ENCODE assay signal across 2 cellular contexts in genomic region chr4:181849472-181849871, GRCh38.
A peak's percentile ranks its signal among the peaks of the same experiment; 100 is the strongest.
TF ChIP-seq lines count a peak whose summit lies in the region.

No MANE protein-coding gene starts in this region.

TF ChIP-seq in SK-N-SH treated with all-trans-retinoic acid at 6 μM for 48 hours, 23 proteins besides CTCF, POLR2A, EP300 and RAD21 (continued from another document):
- TF ChIP-seq TSHZ2 (CRISPR knock-in tag; IDR thresholded peaks at IDR 0.05): 0 out of 2 replicates have a peak, but pooled peaks have one; percentile 17
- no peak for TF ChIP-seq ZFP3 (CRISPR knock-in tag; IDR thresholded peaks at IDR 0.05)
- no peak for TF ChIP-seq ZFP30 (CRISPR knock-in tag; IDR thresholded peaks at IDR 0.05)
- TF ChIP-seq CSDC2 (CRISPR knock-in tag; IDR thresholded peaks at IDR 0.05): no peak
- TF ChIP-seq TCF4 (CRISPR knock-in tag; IDR thresholded peaks at IDR 0.05; ENCODE audit: borderline replicate concordance): peak; percentile 51; the same call in 1 of the 2 replicates
- peak; percentile 100 for TF ChIP-seq ISL1 (CRISPR knock-in tag; IDR thresholded peaks at IDR 0.05)
- TF ChIP-seq GLIS3 (CRISPR knock-in tag; IDR thresholded peaks at IDR 0.05): peak; percentile 80; the same call in 1 of the 2 replicates
- TF ChIP-seq, protein P1, sequence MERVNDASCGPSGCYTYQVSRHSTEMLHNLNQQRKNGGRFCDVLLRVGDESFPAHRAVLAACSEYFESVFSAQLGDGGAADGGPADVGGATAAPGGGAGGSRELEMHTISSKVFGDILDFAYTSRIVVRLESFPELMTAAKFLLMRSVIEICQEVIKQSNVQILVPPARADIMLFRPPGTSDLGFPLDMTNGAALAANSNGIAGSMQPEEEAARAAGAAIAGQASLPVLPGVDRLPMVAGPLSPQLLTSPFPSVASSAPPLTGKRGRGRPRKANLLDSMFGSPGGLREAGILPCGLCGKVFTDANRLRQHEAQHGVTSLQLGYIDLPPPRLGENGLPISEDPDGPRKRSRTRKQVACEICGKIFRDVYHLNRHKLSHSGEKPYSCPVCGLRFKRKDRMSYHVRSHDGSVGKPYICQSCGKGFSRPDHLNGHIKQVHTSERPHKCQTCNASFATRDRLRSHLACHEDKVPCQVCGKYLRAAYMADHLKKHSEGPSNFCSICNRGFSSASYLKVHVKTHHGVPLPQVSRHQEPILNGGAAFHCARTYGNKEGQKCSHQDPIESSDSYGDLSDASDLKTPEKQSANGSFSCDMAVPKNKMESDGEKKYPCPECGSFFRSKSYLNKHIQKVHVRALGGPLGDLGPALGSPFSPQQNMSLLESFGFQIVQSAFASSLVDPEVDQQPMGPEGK (CRISPR knock-in tag; IDR thresholded peaks at IDR 0.05; ENCODE audit: borderline replicate concordance): peak; percentile 65; the same call in 1 of the 2 replicates
- TF ChIP-seq OSR1 (CRISPR knock-in tag; IDR thresholded peaks at IDR 0.05): no peak
- no peak for TF ChIP-seq ZNF565 (CRISPR knock-in tag; conservative IDR thresholded peaks at IDR 0.05; ENCODE audit: low read depth)
- TF ChIP-seq TOX (CRISPR knock-in tag; IDR thresholded peaks at IDR 0.05; ENCODE audit: borderline replicate concordance): no peak
- no peak for TF ChIP-seq PPARA (CRISPR knock-in tag; IDR thresholded peaks at IDR 0.05; ENCODE audit: borderline replicate concordance)
- no peak for TF ChIP-seq ZNF8 (CRISPR knock-in tag; IDR thresholded peaks at IDR 0.05)
- peak; percentile 96 for TF ChIP-seq ESRRG (CRISPR knock-in tag; IDR thresholded peaks at IDR 0.05)
- TF ChIP-seq CSRNP3 (CRISPR knock-in tag; IDR thresholded peaks at IDR 0.05): peak; percentile 91

TF ChIP-seq in SK-N-SH, 30 proteins besides CTCF, POLR2A, EP300 and RAD21 (continued from another document):
- TF ChIP-seq IRF3 (IDR thresholded peaks at IDR 0.05; ENCODE audit: low read depth, low read length) (no peak), RFX5 (IDR thresholded peaks at IDR 0.05; ENCODE audit: low read length) (no peak), EZH2phosphoT487 (IDR thresholded peaks at IDR 0.05; ENCODE audit: borderline replicate concordance, low read depth) (no peak), TEAD4 (IDR thresholded peaks at IDR 0.05; ENCODE audit: borderline replicate concordance, insufficient read depth) (no peak), GATA2 (CRISPR knock-in tag; IDR thresholded peaks at IDR 0.05) (no peak)
